ENCODE assay signal across 1 cellular context in the genomic region with DNA sequence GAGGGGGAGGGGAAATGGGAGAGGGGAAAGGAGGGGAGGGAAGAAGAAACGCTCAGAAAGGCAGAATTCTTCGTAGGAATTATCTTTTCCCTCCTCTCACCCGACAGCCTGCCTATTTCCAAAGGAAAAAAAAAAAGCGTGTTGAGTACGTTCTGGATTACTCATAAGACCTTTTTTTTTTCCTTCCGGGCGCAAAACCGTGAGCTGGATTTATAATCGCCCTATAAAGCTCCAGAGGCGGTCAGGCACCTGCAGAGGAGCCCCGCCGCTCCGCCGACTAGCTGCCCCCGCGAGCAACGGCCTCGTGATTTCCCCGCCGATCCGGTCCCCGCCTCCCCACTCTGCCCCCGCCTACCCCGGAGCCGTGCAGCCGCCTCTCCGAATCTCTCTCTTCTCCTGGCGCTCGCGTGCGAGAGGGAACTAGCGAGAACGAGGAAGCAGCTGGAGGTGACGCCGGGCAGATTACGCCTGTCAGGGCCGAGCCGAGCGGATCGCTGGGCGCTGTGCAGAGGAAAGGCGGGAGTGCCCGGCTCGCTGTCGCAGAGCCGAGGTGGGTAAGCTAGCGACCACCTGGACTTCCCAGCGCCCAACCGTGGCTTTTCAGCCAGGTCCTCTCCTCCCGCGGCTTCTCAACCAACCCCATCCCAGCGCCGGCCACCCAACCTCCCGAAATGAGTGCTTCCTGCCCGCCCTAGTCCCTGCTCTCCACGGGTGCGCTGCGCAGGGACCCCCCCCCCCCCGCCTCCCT.
TF ChIP-seq lines count a peak whose summit lies in the region.

Gene GAD1, plus strand, starts transcription at position 389 of the 748 bp plus-strand sequence. CDS start 1,705 bp downstream, outside the sequence.

TF ChIP-seq in K562, 482 proteins besides CTCF, POLR2A, EP300 and RAD21 (continued from another document and continues in another):
- TF ChIP-seq CUX1 (CRISPR knock-in tag; IDR thresholded peaks at IDR 0.05) (no peak), SNRNP70 (optimal IDR thresholded peaks at IDR 0.05; ENCODE audit: low read depth, low read length) (no peak), ZSCAN32 (CRISPR knock-in tag; IDR thresholded peaks at IDR 0.05) (no peak), FOXA1 (IDR thresholded peaks at IDR 0.05; ENCODE audit: borderline replicate concordance) (no peak), CBFA2T2 (conservative IDR thresholded peaks at IDR 0.05) (no peak), TCF15 (CRISPR knock-in tag; IDR thresholded peaks at IDR 0.05) (no peak), DDX20 (tag; IDR thresholded peaks at IDR 0.05; ENCODE audit: low read depth) (no peak), MAFF (IDR thresholded peaks at IDR 0.05; ENCODE audit: low read length) (no peak), ZBTB26 (CRISPR knock-in tag; IDR thresholded peaks at IDR 0.05) (no peak), ARID1B (IDR thresholded peaks at IDR 0.05) (no peak; the same call in 1 of the 2 replicates), FOXK1 (CRISPR knock-in tag; IDR thresholded peaks at IDR 0.05; ENCODE audit: borderline replicate concordance) (0 out of 2 replicates have a peak, but pooled peaks have one; percentile 18), ZNF263 (CRISPR knock-in tag; IDR thresholded peaks at IDR 0.05; ENCODE audit: borderline replicate concordance) (no peak), NFIC (IDR thresholded peaks at IDR 0.05) (no peak), ARHGAP35 (IDR thresholded peaks at IDR 0.05; ENCODE audit: partially characterized antibody) (no peak), ZNF780A (CRISPR knock-in tag; IDR thresholded peaks at IDR 0.05) (no peak), HES1 (IDR thresholded peaks at IDR 0.05; ENCODE audit: low read depth) (no peak), ZFP1 (CRISPR knock-in tag; IDR thresholded peaks at IDR 0.05) (no peak), CREBBP (IDR thresholded peaks at IDR 0.05; ENCODE audit: low read depth, low read length) (no peak), MCM7 (IDR thresholded peaks at IDR 0.05) (no peak), U2AF2 (optimal IDR thresholded peaks at IDR 0.05; ENCODE audit: low read depth, low read length) (no peak), CTCFL (IDR thresholded peaks at IDR 0.05; ENCODE audit: borderline replicate concordance, insufficient read depth, low read depth, low read length, poor library complexity, severe bottlenecking) (no peak), HNRNPK (IDR thresholded peaks at IDR 0.05; ENCODE audit: low read depth, low read length, poor library complexity, severe bottlenecking) (no peak), DIDO1 (tag; IDR thresholded peaks at IDR 0.05; ENCODE audit: low read depth) (no peak), PURB (CRISPR knock-in tag; IDR thresholded peaks at IDR 0.05; ENCODE audit: low read depth) (no peak), ESRRB (CRISPR knock-in tag; IDR thresholded peaks at IDR 0.05; ENCODE audit: borderline replicate concordance) (no peak), CREB5 (CRISPR knock-in tag; IDR thresholded peaks at IDR 0.05) (no peak), MCM2 (IDR thresholded peaks at IDR 0.05; ENCODE audit: low read depth) (no peak), SETDB1 (IDR thresholded peaks at IDR 0.05; ENCODE audit: low read length) (no peak), ZNF695 (CRISPR knock-in tag; IDR thresholded peaks at IDR 0.05) (no peak), TARDBP (IDR thresholded peaks at IDR 0.05) (no peak), HDAC1 (IDR thresholded peaks at IDR 0.05) (peak in 1 of 2 experiments; percentile 15; a peak in 1 of 4 replicates), RFX7 (CRISPR knock-in tag; IDR thresholded peaks at IDR 0.05) (no peak), MXI1 (IDR thresholded peaks at IDR 0.05; ENCODE audit: low read depth, low read length) (no peak), KDM2B (CRISPR knock-in tag; IDR thresholded peaks at IDR 0.05) (peak; percentile 34; the same call in 1 of the 2 replicates), ZNF431 (CRISPR knock-in tag; IDR thresholded peaks at IDR 0.05) (no peak), CHD2 (IDR thresholded peaks at IDR 0.05; ENCODE audit: low read depth, low read length) (peak; percentile 70), DMBX1 (CRISPR knock-in tag; IDR thresholded peaks at IDR 0.05; ENCODE audit: borderline replicate concordance) (no peak), TAF9B (IDR thresholded peaks at IDR 0.05; ENCODE audit: partially characterized antibody) (no peak), ETV6 (IDR thresholded peaks at IDR 0.05; ENCODE audit: borderline replicate concordance in 1 of 2, low read depth in 2 of 2, low read length in 1 of 2) (no peak), ETV6 (CRISPR knock-in tag; IDR thresholded peaks at IDR 0.05; ENCODE audit: borderline replicate concordance) (no peak), E2F4 (CRISPR knock-in tag; IDR thresholded peaks at IDR 0.05; ENCODE audit: low read depth) (no peak)
- TF ChIP-seq, protein P1, sequence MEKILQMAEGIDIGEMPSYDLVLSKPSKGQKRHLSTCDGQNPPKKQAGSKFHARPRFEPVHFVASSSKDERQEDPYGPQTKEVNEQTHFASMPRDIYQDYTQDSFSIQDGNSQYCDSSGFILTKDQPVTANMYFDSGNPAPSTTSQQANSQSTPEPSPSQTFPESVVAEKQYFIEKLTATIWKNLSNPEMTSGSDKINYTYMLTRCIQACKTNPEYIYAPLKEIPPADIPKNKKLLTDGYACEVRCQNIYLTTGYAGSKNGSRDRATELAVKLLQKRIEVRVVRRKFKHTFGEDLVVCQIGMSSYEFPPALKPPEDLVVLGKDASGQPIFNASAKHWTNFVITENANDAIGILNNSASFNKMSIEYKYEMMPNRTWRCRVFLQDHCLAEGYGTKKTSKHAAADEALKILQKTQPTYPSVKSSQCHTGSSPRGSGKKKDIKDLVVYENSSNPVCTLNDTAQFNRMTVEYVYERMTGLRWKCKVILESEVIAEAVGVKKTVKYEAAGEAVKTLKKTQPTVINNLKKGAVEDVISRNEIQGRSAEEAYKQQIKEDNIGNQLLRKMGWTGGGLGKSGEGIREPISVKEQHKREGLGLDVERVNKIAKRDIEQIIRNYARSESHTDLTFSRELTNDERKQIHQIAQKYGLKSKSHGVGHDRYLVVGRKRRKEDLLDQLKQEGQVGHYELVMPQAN (IDR thresholded peaks at IDR 0.05; ENCODE audit: borderline replicate concordance): no peak; the same call in 1 of the 2 replicates
- TF ChIP-seq, protein P2, sequence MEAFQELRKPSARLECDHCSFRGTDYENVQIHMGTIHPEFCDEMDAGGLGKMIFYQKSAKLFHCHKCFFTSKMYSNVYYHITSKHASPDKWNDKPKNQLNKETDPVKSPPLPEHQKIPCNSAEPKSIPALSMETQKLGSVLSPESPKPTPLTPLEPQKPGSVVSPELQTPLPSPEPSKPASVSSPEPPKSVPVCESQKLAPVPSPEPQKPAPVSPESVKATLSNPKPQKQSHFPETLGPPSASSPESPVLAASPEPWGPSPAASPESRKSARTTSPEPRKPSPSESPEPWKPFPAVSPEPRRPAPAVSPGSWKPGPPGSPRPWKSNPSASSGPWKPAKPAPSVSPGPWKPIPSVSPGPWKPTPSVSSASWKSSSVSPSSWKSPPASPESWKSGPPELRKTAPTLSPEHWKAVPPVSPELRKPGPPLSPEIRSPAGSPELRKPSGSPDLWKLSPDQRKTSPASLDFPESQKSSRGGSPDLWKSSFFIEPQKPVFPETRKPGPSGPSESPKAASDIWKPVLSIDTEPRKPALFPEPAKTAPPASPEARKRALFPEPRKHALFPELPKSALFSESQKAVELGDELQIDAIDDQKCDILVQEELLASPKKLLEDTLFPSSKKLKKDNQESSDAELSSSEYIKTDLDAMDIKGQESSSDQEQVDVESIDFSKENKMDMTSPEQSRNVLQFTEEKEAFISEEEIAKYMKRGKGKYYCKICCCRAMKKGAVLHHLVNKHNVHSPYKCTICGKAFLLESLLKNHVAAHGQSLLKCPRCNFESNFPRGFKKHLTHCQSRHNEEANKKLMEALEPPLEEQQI (IDR thresholded peaks at IDR 0.05): no peak
- TF ChIP-seq, protein P3, sequence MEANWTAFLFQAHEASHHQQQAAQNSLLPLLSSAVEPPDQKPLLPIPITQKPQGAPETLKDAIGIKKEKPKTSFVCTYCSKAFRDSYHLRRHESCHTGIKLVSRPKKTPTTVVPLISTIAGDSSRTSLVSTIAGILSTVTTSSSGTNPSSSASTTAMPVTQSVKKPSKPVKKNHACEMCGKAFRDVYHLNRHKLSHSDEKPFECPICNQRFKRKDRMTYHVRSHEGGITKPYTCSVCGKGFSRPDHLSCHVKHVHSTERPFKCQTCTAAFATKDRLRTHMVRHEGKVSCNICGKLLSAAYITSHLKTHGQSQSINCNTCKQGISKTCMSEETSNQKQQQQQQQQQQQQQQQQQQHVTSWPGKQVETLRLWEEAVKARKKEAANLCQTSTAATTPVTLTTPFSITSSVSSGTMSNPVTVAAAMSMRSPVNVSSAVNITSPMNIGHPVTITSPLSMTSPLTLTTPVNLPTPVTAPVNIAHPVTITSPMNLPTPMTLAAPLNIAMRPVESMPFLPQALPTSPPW (CRISPR knock-in tag; IDR thresholded peaks at IDR 0.05): peak; percentile 84
